In the genomic region with DNA sequence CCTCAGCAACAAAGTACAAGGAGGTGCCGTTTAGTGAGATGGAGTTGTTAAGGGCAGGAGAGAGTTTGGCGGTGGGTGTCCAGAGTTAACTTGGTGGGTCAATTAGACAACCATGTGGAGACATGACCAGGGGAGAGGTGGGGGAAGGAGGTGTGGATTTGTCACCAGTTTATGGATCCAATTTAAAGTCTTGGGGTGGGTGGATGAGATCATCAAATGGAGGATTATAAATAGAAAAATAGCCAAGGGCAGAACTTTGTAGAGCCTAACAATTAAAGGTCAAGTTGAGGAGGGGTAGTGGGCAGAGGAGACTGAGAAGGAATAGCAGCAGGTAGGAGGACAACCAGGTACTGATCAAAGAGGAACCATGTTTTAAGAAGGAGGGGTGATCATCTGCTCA, we compare ENCODE assay signal across 1 cellular context.
A peak's percentile ranks its signal among the peaks of the same experiment; 100 is the strongest.
TF ChIP-seq lines count a peak whose summit lies in the region.

No MANE protein-coding gene starts in this region.

TF ChIP-seq in HEK293, 187 proteins besides CTCF, POLR2A, EP300 and RAD21 (continued from another document):
- no peak for TF ChIP-seq ZNF214 (tag by site-specific recombination; IDR thresholded peaks at IDR 0.05; ENCODE audit: borderline replicate concordance)
- no peak for TF ChIP-seq ZNF223 (tag by site-specific recombination; IDR thresholded peaks at IDR 0.05)
- peak; percentile 21; the same call in 1 of the 2 replicates for TF ChIP-seq ZNF140 (tag by site-specific recombination; IDR thresholded peaks at IDR 0.05)
- peak; percentile 61 for TF ChIP-seq ZNF398 (tag by site-specific recombination; IDR thresholded peaks at IDR 0.05)
